Comparison of ENCODE assay signal across 8 cellular contexts in genomic region chr1:246567258-246568235, GRCh38. TPM values are rescaled to one million over a fixed set of nuclear protein-coding genes. Genes with fewer than 3 reads are reported as not detected.
DNase-seq lines count a peak whose midpoint lies in the region; ATAC-seq, FAIRE-seq and TF ChIP-seq lines count a peak whose summit lies in the region.

No MANE protein-coding gene starts in this region.

- DNase-seq in EL (peak; percentile 91), Kasumi-1 (lab: John Stamatoyannopoulos, UW) (peak; percentile 33 to 63), iPS DF 6.9 (ENCODE audit: low read depth, low spot score) (no peak), smooth muscle cell (lab: John Stamatoyannopoulos, UW; ENCODE audit: unreplicated experiment) (no peak), H54 (ENCODE audit: insufficient read length, low spot score) (no peak)
- DNase-seq in activated T-helper 2 cell treated with anti-CD3 and anti-CD28 coated beads, Interferon-gamma antibody, Interleukin-2, Interleukin-4, amounts not matched to agents 10 μg/mL and 5 μg/mL and 100 μg/mL, durations not matched to agents 14 hours and 24 hours and 36 hours (ENCODE audit: low spot score): no peak
- DNase-seq in stimulated activated CD4-positive, alpha-beta T cell treated with anti-CD3 and anti-CD28 coated beads, Interleukin-4, amount 100 ng/mL, for 4 hours: no peak

- FAIRE-seq in H54 (lab: Jason Lieb, UNC): no peak

- peaks cover 6% of the 10 kb centered on the region for H4K20me1 ChIP-seq in smooth muscle cell (ENCODE audit: low read depth)

- H3K79me2 ChIP-seq in smooth muscle cell (ENCODE audit: low read depth): peaks cover 58% of the 10 kb centered on the region

- H3K4me3 ChIP-seq in iPS DF 6.9 (ENCODE audit: low read length): peak overlapping the region; percentile 95; the same call in 1 of the 2 replicates
- H3K4me3 ChIP-seq in smooth muscle cell: peak overlapping the region; percentile 79

- ATAC-seq in HG03460 (IDR thresholded peaks at IDR 0.05; ENCODE audit: unreplicated experiment): no peak

- peak overlapping the region; percentile 87 for H2AFZ ChIP-seq in smooth muscle cell (ENCODE audit: low read depth)

- H3K27me3 Mint-ChIP-seq in activated T-helper 2 cell treated with anti-CD3 and anti-CD28 coated beads, Interferon-gamma antibody, Interleukin-2, Interleukin-4, amounts not matched to agents 10 μg/mL and 5 μg/mL and 100 μg/mL, durations not matched to agents 14 hours and 24 hours and 36 hours (ENCODE audit: low read depth): no peaks in the 10 kb centered on the region

- H3K4me2 ChIP-seq in smooth muscle cell: peak overlapping the region; percentile 94

- no peak for TF ChIP-seq POLR2A in H54 (IDR thresholded peaks at IDR 0.05; ENCODE audit: low read depth, low read length)

- H3F3A ChIP-seq in smooth muscle cell (ENCODE audit: low read depth): no peaks in the 10 kb centered on the region

- H3K36me3 ChIP-seq in iPS DF 6.9 (ENCODE audit: control insufficient read depth, insufficient read depth, low read length) (no peaks in the 10 kb centered on the region), smooth muscle cell (ENCODE audit: low read depth) (no peaks in the 10 kb centered on the region)

- peak overlapping the region; percentile 99 for H3K4me3 Mint-ChIP-seq in activated T-helper 2 cell treated with anti-CD3 and anti-CD28 coated beads, Interferon-gamma antibody, Interleukin-2, Interleukin-4, amounts not matched to agents 10 μg/mL and 5 μg/mL and 100 μg/mL, durations not matched to agents 14 hours and 24 hours and 36 hours (ENCODE audit: low read depth)

- H3K27ac Mint-ChIP-seq in activated T-helper 2 cell treated with anti-CD3 and anti-CD28 coated beads, Interferon-gamma antibody, Interleukin-2, Interleukin-4, amounts not matched to agents 10 μg/mL and 5 μg/mL and 100 μg/mL, durations not matched to agents 14 hours and 24 hours and 36 hours: peak overlapping the region; percentile 98

- H3K9me3 Mint-ChIP-seq in activated T-helper 2 cell treated with anti-CD3 and anti-CD28 coated beads, Interferon-gamma antibody, Interleukin-2, Interleukin-4, amounts not matched to agents 10 μg/mL and 5 μg/mL and 100 μg/mL, durations not matched to agents 14 hours and 24 hours and 36 hours: no peaks in the 10 kb centered on the region

- H3K9ac ChIP-seq in smooth muscle cell (ENCODE audit: low read depth): peak overlapping the region; percentile 75

- WGBS in iPS DF 6.9 (ENCODE audit: insufficient coverage, insufficient read length): no CpG with 5 or more reads among the region's 13 CpGs
- WGBS in smooth muscle cell (ENCODE audit: low lambda C conversion rate): 27% methylated on average over 13 of the region's 13 CpGs

- TF ChIP-seq CTCF in smooth muscle cell (IDR thresholded peaks at IDR 0.05; ENCODE audit: borderline replicate concordance, insufficient read depth, poor library complexity, severe bottlenecking): no peak

- no peaks in the 10 kb centered on the region for H3K27me3 ChIP-seq in iPS DF 6.9 (ENCODE audit: control insufficient read depth, insufficient read depth, low read length)
- no peaks in the 10 kb centered on the region for H3K27me3 ChIP-seq in smooth muscle cell (ENCODE audit: low read depth)

- H3K9me3 ChIP-seq in iPS DF 6.9 (ENCODE audit: control insufficient read depth, insufficient read depth, low read length) (no peaks in the 10 kb centered on the region), smooth muscle cell (replicated peaks; ENCODE audit: low read depth) (no peaks in the 10 kb centered on the region)

- peaks cover 30% of the 10 kb centered on the region for H3K36me3 Mint-ChIP-seq in activated T-helper 2 cell treated with anti-CD3 and anti-CD28 coated beads, Interferon-gamma antibody, Interleukin-2, Interleukin-4, amounts not matched to agents 10 μg/mL and 5 μg/mL and 100 μg/mL, durations not matched to agents 14 hours and 24 hours and 36 hours (ENCODE audit: low read depth)

- H3K4me1 ChIP-seq in iPS DF 6.9 (ENCODE audit: control insufficient read depth, insufficient read depth, low read length) (no peaks in the 10 kb centered on the region), smooth muscle cell (ENCODE audit: low read depth) (peaks cover 19% of the 10 kb centered on the region)

- H3K4me1 Mint-ChIP-seq in activated T-helper 2 cell treated with anti-CD3 and anti-CD28 coated beads, Interferon-gamma antibody, Interleukin-2, Interleukin-4, amounts not matched to agents 10 μg/mL and 5 μg/mL and 100 μg/mL, durations not matched to agents 14 hours and 24 hours and 36 hours (ENCODE audit: low read depth): peaks cover 37% of the 10 kb centered on the region

- H3K27ac ChIP-seq in iPS DF 6.9 (ENCODE audit: low read length) (no peak overlapping the region), smooth muscle cell (ENCODE audit: low read depth) (peak overlapping the region; percentile 83)

- intact Hi-C loops in activated T-helper 2 cell treated with anti-CD3 and anti-CD28 coated beads, Interferon-gamma antibody, Interleukin-2, Interleukin-4, amounts not matched to agents 10 μg/mL and 5 μg/mL and 100 μg/mL, durations not matched to agents 14 hours and 24 hours and 36 hours (cut with micrococcal nuclease): loop anchor here (2.0 to 10.0 kb wide), 8 partner anchors 35 to 1733 kb away; partner anchors contain the start of genes COX20 and HNRNPU

RNA-seq across cellular contexts. Expression of gene CNST, which starts 1.3 kb away (rescaled TPM):
- 18.8 and 21.6 TPM in 2 replicates for total RNA-seq in activated T-helper 2 cell treated with anti-CD3 and anti-CD28 coated beads, Interferon-gamma antibody, Interleukin-2, Interleukin-4, amounts not matched to agents 10 μg/mL and 5 μg/mL and 100 μg/mL, durations not matched to agents 14 hours and 24 hours and 36 hours
- total RNA-seq in smooth muscle cell: 11.0 and 16.9 TPM in 2 replicates
- polyA plus RNA-seq in smooth muscle cell: 6.7 and 7.3 TPM in 2 replicates

RNA-seq across cellular contexts. Expression of gene TFB2M, which starts 1.5 kb away (rescaled TPM):
- 21.0 and 21.7 TPM in 2 replicates for total RNA-seq in activated T-helper 2 cell treated with anti-CD3 and anti-CD28 coated beads, Interferon-gamma antibody, Interleukin-2, Interleukin-4, amounts not matched to agents 10 μg/mL and 5 μg/mL and 100 μg/mL, durations not matched to agents 14 hours and 24 hours and 36 hours
- 22.5 and 24.0 TPM in 2 replicates for total RNA-seq in smooth muscle cell
- 15.0 and 16.8 TPM in 2 replicates for polyA plus RNA-seq in smooth muscle cell

Comparison
In these comparisons a context has a peak if more than half of its experiments do, and no peak if none do; other contexts are left out.
1. DNase-seq: peak in EL (single experiment) and Kasumi-1 (2 of 2); none in activated T-helper 2 cell treated with anti-CD3 and anti-CD28 coated beads, Interferon-gamma antibody, Interleukin-2, Interleukin-4, amounts not matched to agents 10 μg/mL and 5 μg/mL and 100 μg/mL, durations not matched to agents 14 hours and 24 hours and 36 hours (single experiment), iPS DF 6.9 (single experiment), smooth muscle cell (single experiment), H54 (single experiment) and stimulated activated CD4-positive, alpha-beta T cell treated with anti-CD3 and anti-CD28 coated beads, Interleukin-4, amount 100 ng/mL, for 4 hours (0 of 2).